ENCODE assay signal across 16 cellular contexts in the genomic region with DNA sequence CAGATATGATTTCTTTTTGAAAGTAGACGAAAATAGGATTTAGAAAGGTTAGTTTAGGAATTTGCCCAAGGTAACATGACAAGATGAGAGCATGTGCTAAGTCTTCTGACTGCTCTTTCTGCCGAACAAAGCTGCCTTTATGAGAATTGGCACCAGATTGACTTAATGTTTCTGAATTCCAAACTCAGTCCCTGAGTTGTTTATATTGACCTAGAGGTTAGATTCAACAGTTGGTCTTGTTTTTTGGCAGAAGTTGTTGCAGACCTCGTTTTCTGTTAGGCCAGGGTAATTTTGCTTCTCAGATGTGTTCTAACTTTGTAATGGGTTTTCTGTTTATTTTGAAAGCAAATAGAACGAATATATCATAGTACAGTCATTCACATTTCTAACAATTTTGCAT.
DNase-seq lines count a peak whose midpoint lies in the region; ATAC-seq, FAIRE-seq and TF ChIP-seq lines count a peak whose summit lies in the region.
"Had no signal": no experiment of that assay in that cellular context is flagged by ENCODE, and none has a peak within 500 bp of the region (broad histone marks: within the 10 kb centered on the region; RNA-seq: fewer than 3 reads in every experiment).

No MANE protein-coding gene starts in this region.

- no peak for TF ChIP-seq POLR2A in adrenal gland (IDR thresholded peaks at IDR 0.05)

- H3K9me3 Mint-ChIP-seq in activated CD8-positive, alpha-beta T cell treated with anti-CD3 and anti-CD28 coated beads, Interleukin-2, amount 10 ng/mL, durations not matched to agents 7 days and 5 days (ENCODE audit: insufficient read depth): no peaks in the 10 kb centered on the region
- H3K9me3 Mint-ChIP-seq: stimulated activated naive CD8-positive, alpha-beta T cell treated with anti-CD3 and anti-CD28 coated beads, Interleukin-15, amount 100 ng/mL, for 72 hours had no signal

- WGBS in adrenal gland, 4 donors: 38 to 51% (median 47%) methylated on average over 4 of the region's 4 CpGs

- H3K27ac Mint-ChIP-seq in activated CD8-positive, alpha-beta T cell treated with anti-CD3 and anti-CD28 coated beads, Interleukin-2, amount 10 ng/mL, durations not matched to agents 7 days and 5 days: no peak overlapping the region
- H3K27ac Mint-ChIP-seq: stimulated activated naive CD8-positive, alpha-beta T cell treated with anti-CD3 and anti-CD28 coated beads, Interleukin-15, amount 100 ng/mL, for 72 hours had no signal

- intact Hi-C loops in adrenal gland (cut with DNase I): no loop called here

- no peaks in the 10 kb centered on the region for H3K27me3 ChIP-seq in adrenal gland

- CTCF ChIA-PET in activated CD8-positive, alpha-beta T cell treated with anti-CD3 and anti-CD28 coated beads, Interleukin-2, amount 10 ng/mL, durations not matched to agents 7 days and 5 days (lab: Charles Lee): interaction anchor here (1.3 kb wide), 1 partner anchor 181 kb away, joined by 4 read pairs; no protein-coding TSS in a partner anchor

- POLR2A ChIA-PET in activated CD8-positive, alpha-beta T cell treated with anti-CD3 and anti-CD28 coated beads, Interleukin-2, amount 10 ng/mL, durations not matched to agents 7 days and 5 days (lab: Charles Lee): no interaction called here

- peak overlapping the region in 3 of 5 donors; percentile 4 to 48 (median 14) for H3K27ac ChIP-seq in adrenal gland
- H3K27ac ChIP-seq: HL-60, left ventricle myocardium inferior had no signal

- H3K36me3 ChIP-seq in adrenal gland (replicated peaks in 1 of 2): peaks cover 0 to 9% of the 10 kb centered on the region in 2 donors

- H3K9me3 ChIP-seq in adrenal gland (replicated peaks in 1 of 3): no peaks in the 10 kb centered on the region
- H3K9me3 ChIP-seq: left ventricle myocardium inferior had no signal

- FAIRE-seq in frontal cortex (lab: Jason Lieb, UNC): peak; percentile 40
- FAIRE-seq: colon had no signal

- H3K36me3 Mint-ChIP-seq in activated CD8-positive, alpha-beta T cell treated with anti-CD3 and anti-CD28 coated beads, Interleukin-2, amount 10 ng/mL, durations not matched to agents 7 days and 5 days (ENCODE audit: low read depth): peaks cover 43% of the 10 kb centered on the region

- DNase-seq in H4 (ENCODE audit: low spot score) (peak; percentile 42), adrenal gland (no peak), frontal cortex (ENCODE audit: low spot score in 2 of 2) (no peak), retinal pigment epithelial cell (ENCODE audit: low read depth) (peak; percentile 51), NCI-H1694 (lab: John Stamatoyannopoulos, UW) (no peak)
- no peak for DNase-seq in activated CD8-positive, alpha-beta T cell treated with anti-CD3 and anti-CD28 coated beads, Interleukin-2, amount 10 ng/mL, durations not matched to agents 7 days and 5 days
- DNase-seq: left ventricle myocardium inferior; NCI-H1436 treated with DMSO at 0.1 percent for 48 hours; SIG-M5; stimulated activated CD4-positive, alpha-beta T cell treated with anti-CD3 and anti-CD28 coated beads, Interleukin-15, amount 100 ng/mL, for 24 hours; stimulated activated naive CD8-positive, alpha-beta T cell treated with anti-CD3 and anti-CD28 coated beads, Interleukin-15, amount 100 ng/mL, for 72 hours had no signal

- peaks cover 6% of the 10 kb centered on the region for H3K4me1 Mint-ChIP-seq in activated CD8-positive, alpha-beta T cell treated with anti-CD3 and anti-CD28 coated beads, Interleukin-2, amount 10 ng/mL, durations not matched to agents 7 days and 5 days (ENCODE audit: low read depth)

- no peak for TF ChIP-seq CTCF in adrenal gland (IDR thresholded peaks at IDR 0.05)
- TF ChIP-seq CTCF in retinal pigment epithelial cell (conservative IDR thresholded peaks at IDR 0.05; ENCODE audit: low read depth, low read length): no peak

- no peaks in the 10 kb centered on the region for H3K27me3 Mint-ChIP-seq in activated CD8-positive, alpha-beta T cell treated with anti-CD3 and anti-CD28 coated beads, Interleukin-2, amount 10 ng/mL, durations not matched to agents 7 days and 5 days (ENCODE audit: low read depth)
- H3K27me3 Mint-ChIP-seq: progenitor cell of endocrine pancreas; stimulated activated naive CD8-positive, alpha-beta T cell treated with anti-CD3 and anti-CD28 coated beads, Interleukin-15, amount 100 ng/mL, for 72 hours had no signal

- ATAC-seq in HG02798 (IDR thresholded peaks at IDR 0.05; ENCODE audit: poor library complexity, unreplicated experiment) (no peak), GM21526 (IDR thresholded peaks at IDR 0.05; ENCODE audit: low FRiP score, unreplicated experiment) (no peak)
- no peak for ATAC-seq in activated CD8-positive, alpha-beta T cell treated with anti-CD3 and anti-CD28 coated beads, Interleukin-2, amount 10 ng/mL, durations not matched to agents 7 days and 5 days
- ATAC-seq: stimulated activated naive CD8-positive, alpha-beta T cell treated with anti-CD3 and anti-CD28 coated beads, Interleukin-15, amount 100 ng/mL, for 72 hours had no signal

- no peak overlapping the region for H3K4me3 Mint-ChIP-seq in activated CD8-positive, alpha-beta T cell treated with anti-CD3 and anti-CD28 coated beads, Interleukin-2, amount 10 ng/mL, durations not matched to agents 7 days and 5 days
- H3K4me3 Mint-ChIP-seq: stimulated activated naive CD8-positive, alpha-beta T cell treated with anti-CD3 and anti-CD28 coated beads, Interleukin-15, amount 100 ng/mL, for 72 hours had no signal

- H3K4me3 ChIP-seq in adrenal gland: no peak overlapping the region
- H3K4me3 ChIP-seq in retinal pigment epithelial cell (ENCODE audit: low read length): no peak overlapping the region
- H3K4me3 ChIP-seq: left ventricle myocardium inferior had no signal

- H3K4me1 ChIP-seq in adrenal gland (replicated peaks in 1 of 2): peaks cover 10 to 28% of the 10 kb centered on the region in 2 donors

Comparison
In these comparisons a context has a peak if more than half of its experiments do, and no peak if none do; other contexts are left out.
1. DNase-seq: peak in H4 (single experiment) and retinal pigment epithelial cell (single experiment); none in adrenal gland (0 of 7), frontal cortex (0 of 2), activated CD8-positive, alpha-beta T cell treated with anti-CD3 and anti-CD28 coated beads, Interleukin-2, amount 10 ng/mL, durations not matched to agents 7 days and 5 days (single experiment) and NCI-H1694 (single experiment).